Comparison of ENCODE assay signal across 1 cellular context in genomic region chr6:41271901-41272395, GRCh38.
TF ChIP-seq lines count a peak whose summit lies in the region.

No MANE protein-coding gene starts in this region.

TF ChIP-seq in WTC11, 78 proteins besides CTCF, POLR2A, EP300 and RAD21 (continued from another document):
- no peak for TF ChIP-seq AFF4 (CRISPR knock-in tag; IDR thresholded peaks at IDR 0.05; ENCODE audit: borderline replicate concordance)
- TF ChIP-seq GTF2I (CRISPR knock-in tag; conservative IDR thresholded peaks at IDR 0.05): no peak
- TF ChIP-seq ZNF317 (CRISPR knock-in tag; IDR thresholded peaks at IDR 0.05; ENCODE audit: borderline replicate concordance, low read depth): no peak
- no peak for TF ChIP-seq ERG (CRISPR knock-in tag; IDR thresholded peaks at IDR 0.05)
- no peak for TF ChIP-seq USF1 (CRISPR knock-in tag; IDR thresholded peaks at IDR 0.05)
- TF ChIP-seq ZSCAN18 (CRISPR knock-in tag; IDR thresholded peaks at IDR 0.05): no peak
- TF ChIP-seq ZNF425 (CRISPR knock-in tag; conservative IDR thresholded peaks at IDR 0.05): no peak
